In the genomic region with DNA sequence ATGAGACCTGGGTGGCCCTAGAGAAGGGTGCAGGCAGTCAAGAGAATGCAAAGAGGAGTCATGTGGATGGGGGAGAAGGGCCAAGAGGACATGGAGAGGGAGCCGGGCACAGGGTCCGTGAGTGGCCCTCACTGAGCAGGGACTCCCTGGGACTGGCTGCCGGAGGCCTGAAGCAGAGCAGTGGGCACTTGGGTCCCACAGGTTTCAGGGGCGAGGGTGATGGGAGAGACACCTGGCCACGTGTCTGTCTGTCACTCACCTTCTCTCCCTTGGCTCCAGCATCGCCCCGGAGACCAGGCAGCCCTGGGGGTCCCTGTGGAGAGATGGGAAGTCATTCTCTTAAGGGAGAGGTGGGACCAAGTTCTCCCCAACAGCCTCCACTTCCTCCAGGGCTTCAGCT, we compare ENCODE assay signal across 1 cellular context.
TF ChIP-seq lines count a peak whose summit lies in the region.

No MANE protein-coding gene starts in this region.

TF ChIP-seq in H1, 55 proteins besides CTCF, POLR2A, EP300 and RAD21:
- TF ChIP-seq CHD2 (IDR thresholded peaks at IDR 0.05; ENCODE audit: low read length), result no peak
- no peak for TF ChIP-seq MAFK (IDR thresholded peaks at IDR 0.05; ENCODE audit: low read depth, low read length)
- no peak for TF ChIP-seq PHF8 (conservative IDR thresholded peaks at IDR 0.05; ENCODE audit: low read depth, low read length)
- TF ChIP-seq, protein P1, sequence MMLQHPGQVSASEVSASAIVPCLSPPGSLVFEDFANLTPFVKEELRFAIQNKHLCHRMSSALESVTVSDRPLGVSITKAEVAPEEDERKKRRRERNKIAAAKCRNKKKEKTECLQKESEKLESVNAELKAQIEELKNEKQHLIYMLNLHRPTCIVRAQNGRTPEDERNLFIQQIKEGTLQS (IDR thresholded peaks at IDR 0.05; ENCODE audit: insufficient read depth, low read depth, low read length), result no peak
- no peak for TF ChIP-seq CEBPB (IDR thresholded peaks at IDR 0.05; ENCODE audit: low read depth, low read length)
- no peak for TF ChIP-seq GTF2F1 (IDR thresholded peaks at IDR 0.05; ENCODE audit: borderline replicate concordance, low read depth, low read length)
- no peak for TF ChIP-seq SIRT6 (IDR thresholded peaks at IDR 0.05; ENCODE audit: low read length)
- TF ChIP-seq SP4 (IDR thresholded peaks at IDR 0.05; ENCODE audit: low read length), result no peak
- no peak for TF ChIP-seq POU5F1 (IDR thresholded peaks at IDR 0.05; ENCODE audit: low read depth, low read length)
- TF ChIP-seq SP2 (IDR thresholded peaks at IDR 0.05; ENCODE audit: low read length), result no peak
- no peak for TF ChIP-seq CHD1 (IDR thresholded peaks at IDR 0.05; ENCODE audit: low read depth, low read length)
- TF ChIP-seq TCF12 (IDR thresholded peaks at IDR 0.05; ENCODE audit: low read depth, low read length), result no peak
- no peak for TF ChIP-seq YY1 (IDR thresholded peaks at IDR 0.05; ENCODE audit: low read depth, low read length)
